26 cellular contexts compared by ENCODE assay signal in the genomic region with DNA sequence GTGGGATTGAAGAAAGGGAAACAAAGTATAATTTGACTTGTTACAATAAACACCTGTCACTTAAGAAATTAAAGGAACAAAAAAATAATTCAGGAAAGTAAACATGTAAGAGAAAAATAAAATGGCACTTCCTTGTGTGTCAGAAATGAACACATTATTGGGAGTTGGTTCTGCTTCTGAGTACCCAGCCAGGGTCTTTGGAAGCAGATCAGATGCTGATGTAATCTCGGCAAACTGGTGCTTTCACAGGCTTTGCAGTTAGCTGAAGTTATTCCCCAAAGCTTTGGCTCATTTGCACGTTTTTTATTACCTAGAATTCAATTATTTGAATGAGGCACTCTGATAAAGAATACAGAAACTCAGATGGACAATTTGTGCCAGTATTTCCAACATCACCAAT. TPM values are rescaled to one million over a fixed set of nuclear protein-coding genes. Genes with fewer than 3 reads are reported as not detected.
"Had no signal": no experiment of that assay in that cellular context is flagged by ENCODE, and none has a peak within 500 bp of the region (broad histone marks: within the 10 kb centered on the region; RNA-seq: fewer than 3 reads in every experiment).

No MANE protein-coding gene starts in this region.

- DNase-seq: activated CD4-positive, alpha-beta T cell treated with anti-CD3 and anti-CD28 coated beads for 4 hours; activated CD8-positive, alpha-beta T cell treated with anti-CD3 and anti-CD28 coated beads for 36 hours; activated naive CD4-positive, alpha-beta T cell treated with anti-CD3 and anti-CD28 coated beads for 36 hours; activated T-cell treated with anti-CD3 and anti-CD28 coated beads, Interleukin-2, amount 50 U/mL, for 1 hour; anterior cingulate cortex; cortex of kidney; erythroblast; gastrocnemius medialis; head of caudate nucleus; lower lobe of right lung; naive thymus-derived CD8-positive, alpha-beta T cell; psoas muscle; right cardiac atrium; small intestine; stimulated activated CD4-positive, alpha-beta T cell treated with anti-CD3 and anti-CD28 coated beads, Interleukin-15, amount 100 ng/mL, for 24 hours; stimulated activated CD4-positive, alpha-beta T cell treated with anti-CD3 and anti-CD28 coated beads, Interleukin-4, amount 100 ng/mL, for 1 hour; stomach; trophoblast cell had no signal

- H3K4me3 ChIP-seq: gastrocnemius medialis, lower lobe of right lung, psoas muscle, stomach, vagina had no signal

- FAIRE-seq: endometrium, keratinocyte, small intestine, TTC549 had no signal

- H3K4me1 ChIP-seq: gastrocnemius medialis, lower lobe of right lung, psoas muscle, stomach, vagina had no signal

- H3K27ac ChIP-seq: gastrocnemius medialis, lower lobe of right lung, psoas muscle, stomach, vagina had no signal

- H3K36me3 ChIP-seq: gastrocnemius medialis, lower lobe of right lung, stomach, vagina had no signal

- H3K9me3 ChIP-seq: gastrocnemius medialis, lower lobe of right lung, psoas muscle, stomach, vagina had no signal

- ATAC-seq: activated CD8-positive, alpha-beta T cell treated with anti-CD3 and anti-CD28 coated beads for 36 hours; gastrocnemius medialis; lower lobe of right lung; naive thymus-derived CD8-positive, alpha-beta T cell; psoas muscle; right cardiac atrium; WTC11 had no signal

- H3K27me3 ChIP-seq: gastrocnemius medialis, stomach, vagina had no signal

RNA-seq across cellular contexts. Expression of a gene that starts 10.9 kb away (rescaled TPM):
- total RNA-seq: activated CD8-positive, alpha-beta T cell treated with anti-CD3 and anti-CD28 coated beads for 36 hours; activated naive CD4-positive, alpha-beta T cell treated with anti-CD3 and anti-CD28 coated beads for 36 hours; activated T-helper 2 cell treated with anti-CD3 and anti-CD28 coated beads, Interferon-gamma antibody, Interleukin-2, Interleukin-4, amounts not matched to agents 10 μg/mL and 5 μg/mL and 100 μg/mL, durations not matched to agents 14 hours and 24 hours and 36 hours; gastrocnemius medialis; lower lobe of right lung; mesenteric fat pad; naive thymus-derived CD8-positive, alpha-beta T cell; osteocyte; psoas muscle; right cardiac atrium; vagina had no signal
- polyA plus RNA-seq: naive thymus-derived CD8-positive, alpha-beta T cell; right cardiac atrium had no signal
